9 cellular contexts compared by ENCODE assay signal in genomic region chr2:96163768-96164429, GRCh38. TPM values are rescaled to one million over a fixed set of nuclear protein-coding genes. Genes with fewer than 3 reads are reported as not detected.
DNase-seq lines count a peak whose midpoint lies in the region; ATAC-seq, FAIRE-seq and TF ChIP-seq lines count a peak whose summit lies in the region.
"Had no signal": no experiment of that assay in that cellular context is flagged by ENCODE, and none has a peak within 500 bp of the region (broad histone marks: within the 10 kb centered on the region; RNA-seq: fewer than 3 reads in every experiment).

No MANE protein-coding gene starts in this region.

- no peak for FAIRE-seq in D721Med (lab: Jason Lieb, UNC)
- FAIRE-seq: endothelial cell of umbilical vein had no signal

- peaks cover 9% of the 10 kb centered on the region for H3K9me3 Mint-ChIP-seq in activated naive CD4-positive, alpha-beta T cell treated with anti-CD3 and anti-CD28 coated beads for 36 hours

- H3K4me2 ChIP-seq in DND-41 (ENCODE audit: insufficient read depth, low read length): peak overlapping the region; percentile 56

- peak; percentile 86 for ATAC-seq in DND-41 (ENCODE audit: insufficient read depth, low read depth)
- ATAC-seq in GM21390 (IDR thresholded peaks at IDR 0.05; ENCODE audit: unreplicated experiment): peak; percentile 56

- intact Hi-C loops in activated naive CD4-positive, alpha-beta T cell treated with anti-CD3 and anti-CD28 coated beads for 36 hours (cut with micrococcal nuclease): loop anchor here (1.0 kb wide), 2 partner anchors 8 to 18 kb away; no protein-coding TSS in a partner anchor

- no peaks in the 10 kb centered on the region for H3K27me3 ChIP-seq in DND-41 (ENCODE audit: insufficient read depth, low read length, poor library complexity)

- H3K4me1 Mint-ChIP-seq in activated naive CD4-positive, alpha-beta T cell treated with anti-CD3 and anti-CD28 coated beads for 36 hours (ENCODE audit: low read depth): peaks cover 72% of the 10 kb centered on the region

- no peaks in the 10 kb centered on the region for H3K36me3 ChIP-seq in DND-41 (ENCODE audit: insufficient read depth, low read length)
- H3K36me3 ChIP-seq in KOPT-K1 (ENCODE audit: insufficient read depth, low read length): no peaks in the 10 kb centered on the region

- H3K27ac Mint-ChIP-seq in activated naive CD4-positive, alpha-beta T cell treated with anti-CD3 and anti-CD28 coated beads for 36 hours: peak overlapping the region; percentile 99

- H3K4me3 ChIP-seq in DND-41 (ENCODE audit: low read depth in 1 of 2, low read length in 2 of 2): peak overlapping the region in 1 of 2 experiments; percentile 37; a peak in 1 of 4 replicates
- no peak overlapping the region for H3K4me3 ChIP-seq in skin epidermis

- no peak for TF ChIP-seq CTCF in DND-41 (IDR thresholded peaks at IDR 0.05; ENCODE audit: borderline replicate concordance, extremely low read depth, low read length, poor library complexity, severe bottlenecking)
- no peak for TF ChIP-seq CTCF in D721Med (IDR thresholded peaks at IDR 0.05; ENCODE audit: insufficient read depth, missing control alignments)

- H3K27me3 Mint-ChIP-seq in activated naive CD4-positive, alpha-beta T cell treated with anti-CD3 and anti-CD28 coated beads for 36 hours (ENCODE audit: low read depth): no peaks in the 10 kb centered on the region

- no peaks in the 10 kb centered on the region for H3K79me2 ChIP-seq in DND-41 (ENCODE audit: insufficient read depth, low read length)

- no peaks in the 10 kb centered on the region for H3K9me3 ChIP-seq in DND-41 (ENCODE audit: insufficient read depth, low read length, severe bottlenecking)
- peaks cover 10% of the 10 kb centered on the region for H3K9me3 ChIP-seq in KOPT-K1 (ENCODE audit: insufficient read depth, low read length, poor library complexity, severe bottlenecking)

- H4K20me1 ChIP-seq in DND-41 (ENCODE audit: insufficient read depth, low read length): no peaks in the 10 kb centered on the region

- H3K27ac ChIP-seq in DND-41 (ENCODE audit: low read length): peak overlapping the region; percentile 97
- H3K27ac ChIP-seq in KOPT-K1 (ENCODE audit: low read depth, low read length, poor library complexity, severe bottlenecking): peak overlapping the region; percentile 99
- peak overlapping the region in 14 of 21 experiments; percentile 6 to 92 (median 71) for H3K27ac ChIP-seq in skin epidermis

- H3K36me3 Mint-ChIP-seq in activated naive CD4-positive, alpha-beta T cell treated with anti-CD3 and anti-CD28 coated beads for 36 hours (ENCODE audit: low read depth): peaks cover 5% of the 10 kb centered on the region

- H3K4me3 Mint-ChIP-seq in activated naive CD4-positive, alpha-beta T cell treated with anti-CD3 and anti-CD28 coated beads for 36 hours: peak overlapping the region; percentile 85

- peaks cover 36% of the 10 kb centered on the region for H3K4me1 ChIP-seq in DND-41 (ENCODE audit: insufficient read depth, low read length)

- H3K9ac ChIP-seq in DND-41 (ENCODE audit: low read depth, low read length): peak overlapping the region; percentile 60

- peak overlapping the region; percentile 52 for H2AFZ ChIP-seq in DND-41 (ENCODE audit: low read depth, low read length)

- CTCF ChIA-PET in activated naive CD4-positive, alpha-beta T cell treated with anti-CD3 and anti-CD28 coated beads for 36 hours (lab: Charles Lee): interaction anchor here (1.0 to 4.1 kb wide), 6 partner anchors 10 to 26 kb away, joined by 3 to 32 read pairs (median 8); partner anchors contain the start of gene ASTL

- DNase-seq in DND-41 (peak; percentile 95), NCI-H2196 treated with DMSO at 0.1 percent for 48 hours (lab: John Stamatoyannopoulos, UW; ENCODE audit: unreplicated experiment) (no peak), D721Med (ENCODE audit: insufficient read length, low spot score) (no peak), ecto neural progenitor cell (ENCODE audit: low spot score) (no peak)
- peak; percentile 90 for DNase-seq in activated naive CD4-positive, alpha-beta T cell treated with anti-CD3 and anti-CD28 coated beads for 36 hours

RNA-seq across cellular contexts. Expression of gene DUSP2, which starts 18.7 kb away (rescaled TPM):
- total RNA-seq in activated naive CD4-positive, alpha-beta T cell treated with anti-CD3 and anti-CD28 coated beads for 36 hours: 100 to 1,000 TPM; 429 to 463 TPM

RNA-seq across cellular contexts. Expression of gene ASTL, which starts 25.6 kb away (rescaled TPM):
- 1 to 10 TPM; 2.5 to 2.6 TPM for total RNA-seq in activated naive CD4-positive, alpha-beta T cell treated with anti-CD3 and anti-CD28 coated beads for 36 hours
- total RNA-seq: endothelial cell of umbilical vein had no signal

RNA-seq across cellular contexts. Expression of gene STARD7, which starts 44.7 kb away (rescaled TPM):
- total RNA-seq in activated naive CD4-positive, alpha-beta T cell treated with anti-CD3 and anti-CD28 coated beads for 36 hours: 10 to 100 TPM; 84.7 to 87.6 TPM

RNA-seq across cellular contexts. Expression of gene ADRA2B, which starts 47.5 kb away (rescaled TPM):
- total RNA-seq in activated naive CD4-positive, alpha-beta T cell treated with anti-CD3 and anti-CD28 coated beads for 36 hours: under 1 TPM; 0.52 TPM
- total RNA-seq: endothelial cell of umbilical vein had no signal

Comparison
In these comparisons a context has a peak if more than half of its experiments do, and no peak if none do; other contexts are left out.
1. DNase-seq: peak in DND-41 (single experiment) and activated naive CD4-positive, alpha-beta T cell treated with anti-CD3 and anti-CD28 coated beads for 36 hours (single experiment); none in NCI-H2196 treated with DMSO at 0.1 percent for 48 hours (single experiment), D721Med (single experiment) and ecto neural progenitor cell (single experiment).
2. Peak in every context shown above with its lines, with median percentiles within 50 percentile points of each other: H3K27ac ChIP-seq.